Comparison of ENCODE assay signal across 1 cellular context in the genomic region with DNA sequence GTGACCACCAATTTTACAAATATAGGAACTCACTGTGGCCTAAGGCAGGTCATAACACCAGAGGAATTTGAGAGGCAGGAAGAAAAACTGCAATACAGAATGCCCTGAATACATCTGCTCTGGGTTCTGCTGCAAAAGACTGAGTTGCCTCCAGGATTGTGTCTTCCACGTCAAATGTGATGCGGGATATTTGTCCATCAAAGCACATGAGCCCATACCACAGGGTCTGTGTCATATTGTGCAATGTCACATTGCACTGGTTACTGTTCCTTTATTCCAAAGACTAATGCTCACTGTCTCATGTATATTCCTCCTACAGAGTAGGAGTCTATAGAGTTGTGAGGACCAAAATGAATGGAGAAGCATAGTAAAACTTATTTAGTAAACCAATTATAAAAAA.
TF ChIP-seq lines count a peak whose summit lies in the region.

No MANE protein-coding gene starts in this region.

TF ChIP-seq in HepG2, 621 proteins besides CTCF, POLR2A, EP300 and RAD21:
- TF ChIP-seq CEBPB (IDR thresholded peaks at IDR 0.05; ENCODE audit: borderline replicate concordance, low read depth, low read length), result peak; percentile 50
- TF ChIP-seq NR2C2 (CRISPR knock-in tag; IDR thresholded peaks at IDR 0.05; ENCODE audit: borderline replicate concordance), result no peak
- TF ChIP-seq ZNF317 (CRISPR knock-in tag; IDR thresholded peaks at IDR 0.05), result no peak
- TF ChIP-seq NCOR1 (IDR thresholded peaks at IDR 0.05; ENCODE audit: borderline replicate concordance, low read length), result no peak
- no peak for TF ChIP-seq ZEB1 (IDR thresholded peaks at IDR 0.05; ENCODE audit: insufficient replicate concordance, low read depth)
- TF ChIP-seq, protein P1, sequence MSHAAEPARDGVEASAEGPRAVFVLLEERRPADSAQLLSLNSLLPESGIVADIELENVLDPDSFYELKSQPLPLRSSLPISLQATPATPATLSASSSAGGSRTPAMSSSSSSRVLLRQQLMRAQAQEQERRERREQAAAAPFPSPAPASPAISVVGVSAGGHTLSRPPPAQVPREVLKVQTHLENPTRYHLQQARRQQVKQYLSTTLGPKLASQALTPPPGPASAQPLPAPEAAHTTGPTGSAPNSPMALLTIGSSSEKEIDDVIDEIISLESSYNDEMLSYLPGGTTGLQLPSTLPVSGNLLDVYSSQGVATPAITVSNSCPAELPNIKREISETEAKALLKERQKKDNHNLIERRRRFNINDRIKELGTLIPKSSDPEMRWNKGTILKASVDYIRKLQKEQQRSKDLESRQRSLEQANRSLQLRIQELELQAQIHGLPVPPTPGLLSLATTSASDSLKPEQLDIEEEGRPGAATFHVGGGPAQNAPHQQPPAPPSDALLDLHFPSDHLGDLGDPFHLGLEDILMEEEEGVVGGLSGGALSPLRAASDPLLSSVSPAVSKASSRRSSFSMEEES (CRISPR knock-in tag; IDR thresholded peaks at IDR 0.05), result no peak
- TF ChIP-seq SIN3B (IDR thresholded peaks at IDR 0.05; ENCODE audit: low read length), result no peak
